ENCODE assay signal across 8 cellular contexts in genomic region chr6:29627762-29628418, GRCh38. TPM values are rescaled to one million over a fixed set of nuclear protein-coding genes. Genes with fewer than 3 reads are reported as not detected.
DNase-seq lines count a peak whose midpoint lies in the region; ATAC-seq, FAIRE-seq and TF ChIP-seq lines count a peak whose summit lies in the region.

No MANE protein-coding gene starts in this region.

- TF ChIP-seq CTCF in D721Med (IDR thresholded peaks at IDR 0.05; ENCODE audit: insufficient read depth, missing control alignments) = no peak
- no peak for TF ChIP-seq CTCF in NB4 (IDR thresholded peaks at IDR 0.05; ENCODE audit: low read depth, low read length)
- TF ChIP-seq CTCF in WTC11 (IDR thresholded peaks at IDR 0.05) = no peak

- no peaks in the 10 kb centered on the region for H3K27me3 ChIP-seq in skeletal muscle satellite cell (ENCODE audit: control insufficient read depth, insufficient read depth, low read length)

- peak; percentile 83 for DNase-seq in D721Med (ENCODE audit: insufficient read length, low spot score)
- DNase-seq in NB4 (ENCODE audit: low read depth) = peak; percentile 16
- peak; percentile 85 for DNase-seq in WTC11 (ENCODE audit: low spot score)
- peak in 48 of 61 donors; percentile 10 to 85 (median 64) for DNase-seq in caudate nucleus (lab: John Stamatoyannopoulos, UW)
- DNase-seq in iPS-NIHi11 (ENCODE audit: low spot score) = peak; percentile 86

- no peak for FAIRE-seq in D721Med (lab: Jason Lieb, UNC)

- no peaks in the 10 kb centered on the region for H3K27me3 Mint-ChIP-seq in WTC11 (ENCODE audit: low read depth)

- peaks cover 19% of the 10 kb centered on the region for H3K4me1 ChIP-seq in skeletal muscle satellite cell (ENCODE audit: control insufficient read depth, insufficient read depth, low read length)

- H3K9me3 ChIP-seq in skeletal muscle satellite cell (replicated peaks; ENCODE audit: low read length) = no peaks in the 10 kb centered on the region

- peak; percentile 10 for ATAC-seq in WTC11
- ATAC-seq in GM21737 (IDR thresholded peaks at IDR 0.05; ENCODE audit: unreplicated experiment) = no peak
- no peak for ATAC-seq in HG02973 (IDR thresholded peaks at IDR 0.05; ENCODE audit: unreplicated experiment)

- H3K4me3 ChIP-seq in NB4 (ENCODE audit: low read depth, low read length) = no peak overlapping the region
- peak overlapping the region; percentile 78 for H3K4me3 ChIP-seq in skeletal muscle satellite cell (ENCODE audit: low read length)

- H3K27ac ChIP-seq in caudate nucleus (ENCODE audit: low read depth, low read length) = peak overlapping the region; percentile 92

- H3K36me3 Mint-ChIP-seq in WTC11 = peaks cover 13% of the 10 kb centered on the region

- CTCF ChIA-PET in WTC11 (lab: Charles Lee) = interaction anchor here (0.9 to 6.4 kb wide), 13 partner anchors 10 to 207 kb away, joined by 3 to 63 read pairs (median 6); no protein-coding TSS in a partner anchor

- no peaks in the 10 kb centered on the region for H3K9me3 Mint-ChIP-seq in WTC11

- POLR2A ChIA-PET in WTC11 (lab: Charles Lee) = interaction anchor here (0.8 to 0.9 kb wide), 2 partner anchors 26 to 68 kb away, joined by 3 read pairs; no protein-coding TSS in a partner anchor

- TF ChIP-seq POLR2A in NB4 (IDR thresholded peaks at IDR 0.05; ENCODE audit: extremely low read depth, insufficient read length) = no peak

- H3K36me3 ChIP-seq in skeletal muscle satellite cell (ENCODE audit: insufficient read depth, low read length) = peaks cover 5% of the 10 kb centered on the region

- peak overlapping the region; percentile 80 for H3K9ac ChIP-seq in skeletal muscle satellite cell (ENCODE audit: low read depth, low read length)

- peak overlapping the region; percentile 94 for H3K4me2 ChIP-seq in skeletal muscle satellite cell (ENCODE audit: low read length)

- H3K4me1 Mint-ChIP-seq in WTC11 = peaks cover 76% of the 10 kb centered on the region

- H3K4me3 Mint-ChIP-seq in WTC11 = peak overlapping the region; percentile 87

- peak overlapping the region; percentile 93 for H3K27ac Mint-ChIP-seq in WTC11

TF ChIP-seq in WTC11, 78 proteins besides CTCF, POLR2A, EP300 and RAD21:
- TF ChIP-seq ZNF232 (CRISPR knock-in tag; IDR thresholded peaks at IDR 0.05) (no peak), MYBL2 (CRISPR knock-in tag; IDR thresholded peaks at IDR 0.05) (0 out of 2 replicates have a peak, but pooled peaks have one; percentile 32), ETV6 (CRISPR knock-in tag; IDR thresholded peaks at IDR 0.05) (0 out of 2 replicates have a peak, but pooled peaks have one; percentile 17), KAT7 (CRISPR knock-in tag; IDR thresholded peaks at IDR 0.05; ENCODE audit: borderline replicate concordance) (peak; percentile 69), FOXK1 (CRISPR knock-in tag; IDR thresholded peaks at IDR 0.05) (no peak)

RNA-seq across cellular contexts. Expression of gene GABBR1, which starts 5.1 kb away (rescaled TPM):
- total RNA-seq in WTC11 (2021) = 82.5 to 107 TPM (median 83.0 TPM) in 3 replicates
- 8.1 and 16.0 TPM in 2 replicates for total RNA-seq in skeletal muscle satellite cell (2012; rRNA removed)

RNA-seq across cellular contexts. Expression of gene MOG, which starts 29.0 kb away (rescaled TPM):
- 0.55 to 1.2 TPM (median 0.57 TPM) in 3 replicates for total RNA-seq in WTC11 (2021)
- not detected in 2 replicates for total RNA-seq in skeletal muscle satellite cell (2012; rRNA removed)

RNA-seq across cellular contexts. Expression of gene OR2H2, which starts 43.0 kb away (rescaled TPM):
- total RNA-seq in WTC11 (2021) = not detected in 3 replicates
- not detected in 2 replicates for total RNA-seq in skeletal muscle satellite cell (2012; rRNA removed)

RNA-seq across cellular contexts. Expression of gene ZFP57, which starts 53.1 kb away (rescaled TPM):
- total RNA-seq in WTC11 (2021) = 6.0 to 6.4 TPM (median 6.2 TPM) in 3 replicates
- total RNA-seq in skeletal muscle satellite cell (2012; rRNA removed) = 0.51 TPM in 1 of 2 replicates, not detected in the other

Comparison
In these comparisons a context has a peak if more than half of its experiments do, and no peak if none do; other contexts are left out.
1. DNase-seq: peak in every context shown above with its lines; median percentile 86 in iPS-NIHi11; 85 in WTC11; 83 in D721Med; 64 in caudate nucleus; 16 in NB4.